Comparison of ENCODE assay signal across 5 cellular contexts in the genomic region with DNA sequence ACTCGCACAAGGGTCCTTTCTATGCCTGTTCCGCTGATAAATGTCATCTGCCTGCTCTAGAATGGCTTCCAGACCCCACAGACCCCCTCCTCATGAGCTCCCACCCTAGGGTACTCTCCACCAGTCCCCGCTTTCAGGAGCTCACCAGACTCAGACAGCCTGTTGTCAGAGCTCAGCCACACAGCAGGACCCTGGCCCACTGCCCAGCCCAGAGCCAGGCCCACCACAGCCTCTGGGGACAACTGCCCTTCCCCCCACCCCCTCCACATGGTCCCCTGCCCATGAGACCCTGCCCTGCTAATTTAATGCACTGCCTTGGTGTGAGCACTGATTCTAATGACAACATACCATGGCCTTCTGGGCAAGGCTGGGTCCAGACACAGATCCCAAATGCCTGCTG. TPM values are rescaled to one million over a fixed set of nuclear protein-coding genes. Genes with fewer than 3 reads are reported as not detected.
"Had no signal": no experiment of that assay in that cellular context is flagged by ENCODE, and none has a peak within 500 bp of the region (broad histone marks: within the 10 kb centered on the region; RNA-seq: fewer than 3 reads in every experiment).

No MANE protein-coding gene starts in this region.

RNA-seq across cellular contexts. Expression of a gene that starts 9.8 kb away (rescaled TPM):
- total RNA-seq: MCF 10A, PC-3, Peyer's patch, SJSA1 had no signal

RNA-seq across cellular contexts. Expression of a gene that starts 24.3 kb away (rescaled TPM):
- total RNA-seq: LHCN-M2, MCF 10A, PC-3, Peyer's patch, SJSA1 had no signal
